16 cellular contexts compared by ENCODE assay signal in the genomic region with DNA sequence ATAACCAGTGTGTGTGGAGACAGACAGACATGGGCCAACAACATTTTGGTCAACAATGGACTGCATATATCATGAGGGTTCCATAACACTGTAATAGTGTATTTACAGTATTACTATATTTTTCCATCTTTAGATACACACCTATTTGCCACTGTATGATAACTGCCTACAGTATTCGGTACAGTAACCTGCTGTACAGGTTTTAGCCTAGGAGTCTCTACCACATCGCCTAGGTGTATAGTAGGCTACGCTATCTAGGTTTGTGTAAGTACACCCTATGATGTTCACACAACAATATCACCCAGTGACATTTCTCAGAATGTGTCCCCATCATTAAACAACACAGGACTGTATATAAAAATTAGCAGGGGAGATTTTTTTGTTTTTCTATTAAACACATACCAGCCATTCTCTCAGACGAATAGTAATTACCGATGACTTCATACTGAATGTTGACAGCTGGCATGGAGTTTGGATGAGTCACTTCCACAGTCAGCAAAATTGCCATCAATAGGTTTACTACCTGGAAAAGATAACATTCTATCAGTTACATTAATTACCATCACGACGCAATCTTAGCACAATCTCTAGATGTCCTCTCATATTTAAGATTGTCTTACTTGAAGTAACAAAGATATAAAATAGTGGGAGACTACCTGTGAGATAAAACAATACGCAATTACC. TPM values are rescaled to one million over a fixed set of nuclear protein-coding genes. Genes with fewer than 3 reads are reported as not detected.
DNase-seq lines count a peak whose midpoint lies in the region; TF ChIP-seq lines count a peak whose summit lies in the region.
"Had no signal": no experiment of that assay in that cellular context is flagged by ENCODE, and none has a peak within 500 bp of the region (broad histone marks: within the 10 kb centered on the region; RNA-seq: fewer than 3 reads in every experiment).

No MANE protein-coding gene starts in this region.

- TF ChIP-seq CTCF in fibroblast of pulmonary artery (IDR thresholded peaks at IDR 0.05; ENCODE audit: low read length, missing control alignments) (no peak), spleen (IDR thresholded peaks at IDR 0.05 in 8 of 11, conservative IDR thresholded peaks at IDR 0.05 in 3 of 11) (no peak)

- no peaks in the 10 kb centered on the region for H3K9me3 ChIP-seq in spleen
- H3K9me3 ChIP-seq: prostate gland had no signal

- DNase-seq in HS-5 (ENCODE audit: low read depth) (peak; percentile 39), SW480 (ENCODE audit: low spot score) (peak; percentile 25), fibroblast of pulmonary artery (ENCODE audit: low read depth) (peak; percentile 23), stromal cell of bone marrow (ENCODE audit: low read depth) (peak; percentile 10), middle frontal gyrus (ENCODE audit: extremely low spot score, low spot score) (no peak), spleen (no peak), inferior parietal cortex (ENCODE audit: extremely low spot score) (no peak)
- DNase-seq: activated CD8-positive, alpha-beta T cell treated with anti-CD3 and anti-CD28 coated beads for 36 hours; anterior cingulate cortex; head of caudate nucleus; MM.1S; NCI-H82; SIG-M5; stimulated activated CD4-positive, alpha-beta T cell treated with anti-CD3 and anti-CD28 coated beads, Interleukin-4, amount 100 ng/mL, for 1 hour had no signal

- no peak overlapping the region for H3K27ac ChIP-seq in spleen
- H3K27ac ChIP-seq: prostate gland had no signal

- peaks cover 0 to 81% (median 43%) of the 10 kb centered on the region in 6 donors for H3K4me1 ChIP-seq in spleen
- H3K4me1 ChIP-seq: prostate gland had no signal

- peaks cover 0 to 73% (median 48%) of the 10 kb centered on the region in 6 donors for H3K36me3 ChIP-seq in spleen

- H3K4me3 ChIP-seq in fibroblast of pulmonary artery (replicated peaks; ENCODE audit: low read depth, low read length): no peak overlapping the region
- H3K4me3 ChIP-seq in spleen: no peak overlapping the region
- H3K4me3 ChIP-seq: prostate gland had no signal

- no peaks in the 10 kb centered on the region for H3K27me3 ChIP-seq in spleen (replicated peaks in 1 of 7)

- TF ChIP-seq POLR2A in spleen (IDR thresholded peaks at IDR 0.05): no peak

- 87 to 94% (median 88%) methylated on average over 8 of the region's 8 CpGs for WGBS in spleen, 5 donors

- intact Hi-C loops in spleen (cut with DNase I; ENCODE audit: low total_unique reads): no loop called here

RNA-seq across cellular contexts. Expression of a gene that starts 10.8 kb away (rescaled TPM):
- total RNA-seq in spleen: 100 to 1,000 TPM in 5 of 7 donors, 10 to 100 TPM in 2; 95.1 to 158 (median 122) TPM
- polyA plus RNA-seq in spleen: 100 to 1,000 TPM in 1 of 3 donors, 10 to 100 TPM in 2; 54.9 to 105 (median 95.0) TPM

RNA-seq across cellular contexts. Expression of a gene that starts 28.2 kb away (rescaled TPM):
- under 1 TPM in 4 of 7 donors, not detected in 3; 0.17 to 0.76 (median 0.48) TPM for total RNA-seq in spleen
- under 1 TPM; 0.07 to 0.24 (median 0.16) TPM for polyA plus RNA-seq in spleen
- total RNA-seq: activated CD8-positive, alpha-beta T cell treated with anti-CD3 and anti-CD28 coated beads for 36 hours; activated T-helper 2 cell treated with anti-CD3 and anti-CD28 coated beads, Interferon-gamma antibody, Interleukin-2, Interleukin-4, amounts not matched to agents 10 μg/mL and 5 μg/mL and 100 μg/mL, durations not matched to agents 14 hours and 24 hours and 36 hours had no signal

RNA-seq across cellular contexts. Expression of a gene that starts 50.7 kb away (rescaled TPM):
- 1 to 10 TPM; 3.6 to 5.3 (median 4.1) TPM for total RNA-seq in spleen
- 1 to 10 TPM; 1.7 to 2.1 (median 2.0) TPM for polyA plus RNA-seq in spleen

Comparison
In these comparisons a context has a peak if more than half of its experiments do, and no peak if none do; other contexts are left out.
1. DNase-seq: peak in HS-5 (single experiment), SW480 (single experiment), fibroblast of pulmonary artery (single experiment) and stromal cell of bone marrow (single experiment); none in middle frontal gyrus (single experiment), spleen (single experiment) and inferior parietal cortex (single experiment).